Comparison of ENCODE assay signal across 26 cellular contexts in genomic region chr2:240509667-240510512, GRCh38. TPM values are rescaled to one million over a fixed set of nuclear protein-coding genes. Genes with fewer than 3 reads are reported as not detected.
DNase-seq lines count a peak whose midpoint lies in the region; FAIRE-seq and TF ChIP-seq lines count a peak whose summit lies in the region.
"Had no signal": no experiment of that assay in that cellular context is flagged by ENCODE, and none has a peak within 500 bp of the region (broad histone marks: within the 10 kb centered on the region; RNA-seq: fewer than 3 reads in every experiment).

No MANE protein-coding gene starts in this region.

- H3K23ac ChIP-seq in H1 (ENCODE audit: insufficient read length): no peak overlapping the region
- no peak overlapping the region for H3K23ac ChIP-seq in neuronal stem cell (ENCODE audit: low read depth, low read length, poor library complexity)

- DNase-seq in AG08396 (ENCODE audit: low spot score) (peak; percentile 7), H7 (peak; percentile 37), H1 (ENCODE audit: low read depth in 1 of 2, low spot score in 2 of 2) (no peak), neuronal stem cell (ENCODE audit: low spot score) (no peak), SKM-1 treated with dmso at 0.1 percent for 144 hours (lab: John Stamatoyannopoulos, UW; ENCODE audit: unreplicated experiment) (no peak), testis (no peak)
- DNase-seq in activated CD4-positive, alpha-beta T cell treated with anti-CD3 and anti-CD28 coated beads, Interleukin-2, amount 50 U/mL, for 4 hours: no peak
- DNase-seq: activated B cell treated with CpG ODN at 0.5 μM for 24 hours; CD4-positive, alpha-beta memory T cell; DMS153; heart right ventricle; immature natural killer cell; Karpas-422; lower lobe of right lung; NCI-H1092; NCI-H2029 treated with DMSO at 0.1 percent for 48 hours; NCI-H510A; NK-92 treated with Interleukin-12 subunit alpha and Interleukin-12 subunit beta, amount 100 ng/mL, for 24 hours; ovary; stimulated activated naive B cell treated with anti-CD40 and anti-IgM and Interleukin-4, amounts not matched to agents 10 μg/mL and 1 μg/mL and 100 μg/mL, for 72 hours; T-helper 9 cell; thyroid gland had no signal

- H2BK5ac ChIP-seq in H1 (ENCODE audit: low read depth, low read length) (no peak overlapping the region), neuronal stem cell (ENCODE audit: low read length) (no peak overlapping the region)

- H2BK20ac ChIP-seq in H1 (ENCODE audit: low read length): no peak overlapping the region

- H3K79me2 ChIP-seq in H1 (ENCODE audit: control insufficient read depth in 1 of 2, insufficient read depth in 2 of 2, low read length in 2 of 2): no peaks in the 10 kb centered on the region

- H4K91ac ChIP-seq in H1 (replicated peaks; ENCODE audit: insufficient read length, low read length) (no peak overlapping the region), neuronal stem cell (ENCODE audit: low read depth, low read length, poor library complexity) (no peak overlapping the region)

- no peak overlapping the region for H2BK12ac ChIP-seq in H1 (ENCODE audit: low read depth, low read length)
- H2BK12ac ChIP-seq in neuronal stem cell (ENCODE audit: low read length): no peak overlapping the region

- no peak overlapping the region for H2AK5ac ChIP-seq in H1 (ENCODE audit: low read depth, low read length)
- peak overlapping the region; percentile 4 for H2AK5ac ChIP-seq in neuronal stem cell (ENCODE audit: low read depth, low read length)

- H2BK15ac ChIP-seq in H1 (ENCODE audit: low read length): no peak overlapping the region
- H2BK15ac ChIP-seq in neuronal stem cell (ENCODE audit: low read length): no peak overlapping the region

- no peaks in the 10 kb centered on the region for H3K79me1 ChIP-seq in H1 (ENCODE audit: low read depth, low read length)
- peaks cover 2% of the 10 kb centered on the region for H3K79me1 ChIP-seq in neuronal stem cell (ENCODE audit: low read depth, low read length)

- H3K4me3 ChIP-seq in H7 (ENCODE audit: insufficient read depth, low read depth, low read length) (no peak overlapping the region), H1 (ENCODE audit: extremely low read depth in 1 of 4, insufficient read depth in 2 of 4, low read depth in 3 of 4, low read length in 4 of 4) (no peak overlapping the region), neuronal stem cell (ENCODE audit: low read length in 2 of 2) (no peak overlapping the region), testis (no peak overlapping the region)
- H3K4me3 ChIP-seq: heart right ventricle, lower lobe of right lung, ovary, right lobe of liver, thyroid gland had no signal

- no peak for TF ChIP-seq CTCF in H1 (IDR thresholded peaks at IDR 0.05; ENCODE audit: control extremely low read depth in 1 of 3, insufficient read depth in 1 of 3, low read depth in 1 of 3, low read length in 3 of 3)
- no peak for TF ChIP-seq CTCF in testis (IDR thresholded peaks at IDR 0.05)

- no peak overlapping the region for H3K9ac ChIP-seq in H1 (replicated peaks in 1 of 4; ENCODE audit: extremely low read depth in 1 of 4, low read depth in 3 of 4, low read length in 3 of 4)
- no peak overlapping the region for H3K9ac ChIP-seq in neuronal stem cell (ENCODE audit: low read depth, low read length, poor library complexity)

- FAIRE-seq in H1 (lab: Jason Lieb, UNC): no peak
- FAIRE-seq: G401.6, HTR-8/SVneo, RCC 7860 had no signal

- H3K36me3 ChIP-seq in H7 (replicated peaks; ENCODE audit: control insufficient read depth, insufficient read depth, low read length) (no peaks in the 10 kb centered on the region), H1 (ENCODE audit: control insufficient read depth in 2 of 4, insufficient read depth in 4 of 4, low read length in 3 of 4) (no peaks in the 10 kb centered on the region), neuronal stem cell (replicated peaks in 1 of 2; ENCODE audit: control insufficient read depth in 2 of 2, insufficient read depth in 2 of 2, low read length in 2 of 2) (peaks cover 0 to 6% of the 10 kb centered on the region in 2 donors), testis (ENCODE audit: low read depth, missing control alignments) (no peaks in the 10 kb centered on the region)
- H3K36me3 ChIP-seq: ovary, right lobe of liver had no signal

- H4K20me1 ChIP-seq in H1 (replicated peaks in 1 of 2; ENCODE audit: control insufficient read depth in 1 of 2, insufficient read depth in 2 of 2, low read length in 2 of 2): peaks cover 0 to 3% of the 10 kb centered on the region in 2 experiments

- H3K27me3 ChIP-seq in H7 (ENCODE audit: control insufficient read depth, insufficient read depth, low read length) (no peaks in the 10 kb centered on the region; the same call in 1 of the 2 replicates), H1 (replicated peaks in 1 of 4; ENCODE audit: control insufficient read depth in 3 of 4, extremely low read depth in 1 of 4, insufficient read depth in 3 of 4, low read length in 3 of 4) (peaks cover 0 to 2% (median 0%) of the 10 kb centered on the region in 4 experiments; a peak in 1 of 7 replicates), neuronal stem cell (ENCODE audit: control insufficient read depth in 3 of 3, insufficient read depth in 3 of 3, low read depth in 1 of 3, low read length in 3 of 3) (no peaks in the 10 kb centered on the region), testis (no peaks in the 10 kb centered on the region)
- H3K27me3 ChIP-seq: heart right ventricle, ovary, right lobe of liver, thyroid gland had no signal

- CTCF ChIA-PET in H1 (lab: Charles Lee; ENCODE audit: partially characterized antibody): no interaction called here

- H3K4me2 ChIP-seq in H1 (ENCODE audit: insufficient read depth in 1 of 2, low read depth in 2 of 2, low read length in 2 of 2) (no peak overlapping the region), neuronal stem cell (ENCODE audit: insufficient read depth, low read length, poor library complexity, severe bottlenecking) (no peak overlapping the region)

- TF ChIP-seq RAD21 in H1 (IDR thresholded peaks at IDR 0.05 in 1 of 2, conservative IDR thresholded peaks at IDR 0.05 in 1 of 2; ENCODE audit: low read depth in 2 of 2, low read length in 2 of 2): no peak

- no peaks in the 10 kb centered on the region for H3K4me1 ChIP-seq in H1 (replicated peaks in 1 of 4; ENCODE audit: control insufficient read depth in 3 of 4, insufficient read depth in 4 of 4, low read length in 3 of 4)
- no peaks in the 10 kb centered on the region for H3K4me1 ChIP-seq in neuronal stem cell (ENCODE audit: control insufficient read depth in 2 of 2, insufficient read depth in 1 of 2, low read depth in 1 of 2, low read length in 2 of 2)
- H3K4me1 ChIP-seq in testis: no peaks in the 10 kb centered on the region
- H3K4me1 ChIP-seq: lower lobe of right lung, right lobe of liver, thyroid gland had no signal

- no peaks in the 10 kb centered on the region for H3K9me3 ChIP-seq in H1 (ENCODE audit: insufficient read depth in 2 of 2, low read depth in 1 of 2, low read length in 1 of 2)
- H3K9me3 ChIP-seq in neuronal stem cell (replicated peaks in 1 of 2; ENCODE audit: control insufficient read depth in 2 of 2, insufficient read depth in 1 of 2, low read depth in 1 of 2, low read length in 2 of 2): peaks cover 0 to 1% of the 10 kb centered on the region in 2 donors
- H3K9me3 ChIP-seq in testis: no peaks in the 10 kb centered on the region
- H3K9me3 ChIP-seq: heart right ventricle, lower lobe of right lung, ovary, right lobe of liver, thyroid gland had no signal

- intact Hi-C loops in testis (cut with DNase I; ENCODE audit: low total_unique reads): no loop called here

- POLR2A ChIA-PET in H1 (lab: Charles Lee; ENCODE audit: partially characterized antibody): no interaction called here

- H4K5ac ChIP-seq in H1 (ENCODE audit: insufficient read length, low read depth, low read length): no peak overlapping the region

- 58% methylated on average over 7 of the region's 12 CpGs; no CpG with 5 or more reads in 1 of the 2 experiments for WGBS in H1 (ENCODE audit: extremely low coverage in 1 of 2, insufficient coverage in 1 of 2, insufficient read length in 1 of 2, insufficient replicate concordance in 2 of 2, low coverage in 1 of 2, low lambda C conversion rate in 2 of 2, missing lambda C conversion rate in 1 of 2), 2 experiments
- WGBS in neuronal stem cell (ENCODE audit: extremely low coverage in 2 of 2, insufficient read length in 2 of 2, insufficient replicate concordance in 1 of 2), 2 donors: no CpG with 5 or more reads among the region's 12 CpGs
- 80 to 84% methylated on average over 12 of the region's 12 CpGs for WGBS in testis, 2 donors

- no peak overlapping the region for H3K14ac ChIP-seq in H1 (ENCODE audit: insufficient read length)
- H3K14ac ChIP-seq in neuronal stem cell (ENCODE audit: low read length): no peak overlapping the region

- H3K56ac ChIP-seq in H1 (replicated peaks; ENCODE audit: insufficient read length, low read depth, low read length): no peak overlapping the region

- no peak overlapping the region for H3K4ac ChIP-seq in H1 (replicated peaks; ENCODE audit: insufficient read length, low read depth, low read length)
- no peak overlapping the region for H3K4ac ChIP-seq in neuronal stem cell (ENCODE audit: low read length)

- H3K27ac ChIP-seq in H1 (ENCODE audit: low read depth, low read length): no peak overlapping the region
- H3K27ac ChIP-seq in neuronal stem cell (replicated peaks; ENCODE audit: low read length): no peak overlapping the region
- H3K27ac ChIP-seq in testis: no peak overlapping the region
- H3K27ac ChIP-seq: heart right ventricle, lower lobe of right lung, ovary, right lobe of liver, thyroid gland had no signal

- no peak for TF ChIP-seq POLR2A in H1 (IDR thresholded peaks at IDR 0.05; ENCODE audit: control extremely low read depth in 1 of 2, low read depth in 2 of 2, low read length in 2 of 2)
- no peak for TF ChIP-seq POLR2A in testis (IDR thresholded peaks at IDR 0.05)

- H3K18ac ChIP-seq in H1 (ENCODE audit: extremely low read depth, low read length) (no peak overlapping the region; the same call in 1 of the 2 replicates), neuronal stem cell (ENCODE audit: low read length) (peak overlapping the region; percentile 8)

- no peak overlapping the region for H2BK120ac ChIP-seq in H1 (replicated peaks; ENCODE audit: low read depth, low read length)
- H2BK120ac ChIP-seq in neuronal stem cell (ENCODE audit: low read depth, low read length): no peak overlapping the region

- H4K8ac ChIP-seq in H1 (ENCODE audit: extremely low read depth, insufficient read depth, low read length): no peak overlapping the region
- no peak overlapping the region for H4K8ac ChIP-seq in neuronal stem cell (ENCODE audit: low read depth, low read length)

- peaks cover 6% of the 10 kb centered on the region; the same call in 1 of the 2 replicates for H3K23me2 ChIP-seq in H1 (ENCODE audit: low read depth, low read length)

- TF ChIP-seq EP300 in H1 (IDR thresholded peaks at IDR 0.05; ENCODE audit: borderline replicate concordance in 1 of 2, low read depth in 2 of 2, low read length in 2 of 2): no peak

- H2AFZ ChIP-seq in H1 (ENCODE audit: low read length) (no peak overlapping the region), neuronal stem cell (ENCODE audit: low read length) (no peak overlapping the region)

RNA-seq across cellular contexts. Expression of gene ANKMY1, which starts 47.9 kb away (rescaled TPM):
- 3.6 and 8.9 TPM in 2 replicates for total RNA-seq in H7 (2014; rRNA removed; shearing (Covaris generic))
- 4.5 and 5.4 TPM in 2 replicates for total RNA-seq in H1 (2021; fragmentation: NEBNext Ultra II Directional; extraction: Animal tissue kit (Norgen Biotek cat#: 25700))
- polyA plus RNA-seq in H1 (2011; rRNA removed) (4.8 and 6.4 TPM in 2 replicates), testis (ENCODE audit: insufficient read depth, low read depth, low replicate concordance) (92.5 TPM)
- 5.1 TPM for polyA plus RNA-seq in H1 (2011; cell fraction: cytosol; rRNA removed)
- polyA plus RNA-seq in H1 (2011; cell fraction: nucleus; rRNA removed): 10.3 TPM
- polyA plus RNA-seq in H1 (2012, experiment 1 of 2): 3.3 to 4.5 TPM (median 4.0 TPM) in 4 replicates
- polyA plus RNA-seq in H1 (2012, experiment 2 of 2): 4.1 TPM
- polyA plus RNA-seq in H1 (2013, experiment 1 of 2): 1.4 TPM
- 2.1 TPM for polyA plus RNA-seq in H1 (2013, experiment 2 of 2)
- polyA minus RNA-seq in H1 (2011; rRNA and poly(A)+ RNA removed): 8.1 and 10.0 TPM in 2 replicates
- polyA minus RNA-seq in H1 (2011; cell fraction: cytosol; rRNA and poly(A)+ RNA removed): 3.9 TPM
- polyA minus RNA-seq in H1 (2011; cell fraction: nucleus; rRNA and poly(A)+ RNA removed): 15.7 TPM
- polyA plus RNA-seq in neuronal stem cell (2013, experiment 1 of 2): 4.1 TPM
- polyA plus RNA-seq in neuronal stem cell (2013, experiment 2 of 2): 4.3 TPM
- total RNA-seq in testis: 10 to 100 TPM; 57.3 to 75.7 TPM

RNA-seq across cellular contexts. Expression of gene DUSP28, which starts 50.3 kb away (rescaled TPM):
- 2.4 and 2.5 TPM in 2 replicates for total RNA-seq in H7 (2014; rRNA removed; shearing (Covaris generic))
- 1.3 and 2.1 TPM in 2 replicates for total RNA-seq in H1 (2021; fragmentation: NEBNext Ultra II Directional; extraction: Animal tissue kit (Norgen Biotek cat#: 25700))
- polyA plus RNA-seq in H1 (2011; rRNA removed) (2.3 and 3.3 TPM in 2 replicates), testis (ENCODE audit: insufficient read depth, low read depth, low replicate concordance) (19.3 TPM)
- polyA plus RNA-seq in H1 (2011; cell fraction: cytosol; rRNA removed): 2.8 TPM
- polyA plus RNA-seq in H1 (2011; cell fraction: nucleus; rRNA removed): 2.2 TPM
- polyA plus RNA-seq in H1 (2012, experiment 1 of 2): 1.6 to 2.9 TPM (median 1.9 TPM) in 4 replicates
- 2.8 TPM for polyA plus RNA-seq in H1 (2012, experiment 2 of 2)
- polyA plus RNA-seq in H1 (2013, experiment 1 of 2): 1.5 TPM
- polyA plus RNA-seq in H1 (2013, experiment 2 of 2): 1.8 TPM
- polyA minus RNA-seq in H1 (2011; rRNA and poly(A)+ RNA removed): 1.1 and 4.7 TPM in 2 replicates
- polyA minus RNA-seq in H1 (2011; cell fraction: cytosol; rRNA and poly(A)+ RNA removed): 0.88 TPM
- polyA minus RNA-seq in H1 (2011; cell fraction: nucleus; rRNA and poly(A)+ RNA removed): 7.1 TPM
- 3.8 TPM for polyA plus RNA-seq in neuronal stem cell (2013, experiment 1 of 2)
- polyA plus RNA-seq in neuronal stem cell (2013, experiment 2 of 2): 3.2 TPM
- total RNA-seq in testis: 10 to 100 TPM; 24.7 to 37.6 TPM

RNA-seq across cellular contexts. Expression of gene RNPEPL1, which starts 58.4 kb away (rescaled TPM):
- total RNA-seq in H7 (2014; rRNA removed; shearing (Covaris generic)): 10.3 and 15.2 TPM in 2 replicates
- 11.3 and 11.7 TPM in 2 replicates for total RNA-seq in H1 (2021; fragmentation: NEBNext Ultra II Directional; extraction: Animal tissue kit (Norgen Biotek cat#: 25700))
- polyA plus RNA-seq in H1 (2011; rRNA removed) (9.0 and 13.5 TPM in 2 replicates), testis (ENCODE audit: insufficient read depth, low read depth, low replicate concordance) (28.9 TPM)
- 7.2 TPM for polyA plus RNA-seq in H1 (2011; cell fraction: cytosol; rRNA removed)
- polyA plus RNA-seq in H1 (2011; cell fraction: nucleus; rRNA removed): 23.2 TPM
- polyA plus RNA-seq in H1 (2012, experiment 1 of 2): 7.1 to 11.6 TPM (median 11.6 TPM) in 4 replicates
- polyA plus RNA-seq in H1 (2012, experiment 2 of 2): 12.3 TPM
- polyA plus RNA-seq in H1 (2013, experiment 1 of 2): 7.8 TPM
- 8.7 TPM for polyA plus RNA-seq in H1 (2013, experiment 2 of 2)
- polyA minus RNA-seq in H1 (2011; rRNA and poly(A)+ RNA removed): 3.0 and 3.4 TPM in 2 replicates
- polyA minus RNA-seq in H1 (2011; cell fraction: cytosol; rRNA and poly(A)+ RNA removed): 11.2 TPM
- 10.5 TPM for polyA minus RNA-seq in H1 (2011; cell fraction: nucleus; rRNA and poly(A)+ RNA removed)
- 15.2 TPM for polyA plus RNA-seq in neuronal stem cell (2013, experiment 1 of 2)
- polyA plus RNA-seq in neuronal stem cell (2013, experiment 2 of 2): 15.3 TPM
- 10 to 100 TPM; 39.1 to 48.5 TPM for total RNA-seq in testis

Comparison
In these comparisons a context has a peak if more than half of its experiments do, and no peak if none do; other contexts are left out.
1. DNase-seq: peak in AG08396 (single experiment) and H7 (single experiment); none in H1 (0 of 2), neuronal stem cell (single experiment), SKM-1 treated with dmso at 0.1 percent for 144 hours (single experiment), testis (single experiment) and activated CD4-positive, alpha-beta T cell treated with anti-CD3 and anti-CD28 coated beads, Interleukin-2, amount 50 U/mL, for 4 hours (0 of 2).